8 cellular contexts compared by ENCODE assay signal in genomic region chr5:142356318-142356715, GRCh38. TPM values are rescaled to one million over a fixed set of nuclear protein-coding genes. Genes with fewer than 3 reads are reported as not detected.
DNase-seq lines count a peak whose midpoint lies in the region; ATAC-seq and TF ChIP-seq lines count a peak whose summit lies in the region.

No MANE protein-coding gene starts in this region.

- peak overlapping the region; percentile 83 to 99 (median 94) for H3K4me2 ChIP-seq in BLaER1 treated with 17β-estradiol and CSF1 and Interleukin-3, amounts not matched to agents 10 nM and 100 nM
- H3K4me2 ChIP-seq in OCI-LY3 (ENCODE audit: low read length) = peak overlapping the region; percentile 99
- peak overlapping the region; percentile 39 for H3K4me2 ChIP-seq in neural cell (ENCODE audit: low read length)

- peaks cover 54 to 77% (median 67%) of the 10 kb centered on the region in 11 experiments for H3K27me3 ChIP-seq in BLaER1 treated with 17β-estradiol and CSF1 and Interleukin-3, amounts not matched to agents 10 nM and 100 nM
- H3K27me3 ChIP-seq in OCI-LY3 (ENCODE audit: low read depth, low read length) (peaks cover 6% of the 10 kb centered on the region; the same call in 1 of the 2 replicates), endocrine pancreas (ENCODE audit: control insufficient read depth, insufficient read depth, low read length) (no peaks in the 10 kb centered on the region), neural cell (ENCODE audit: insufficient read depth, low read depth, low read length) (peaks cover 6% of the 10 kb centered on the region)

- H3K9ac ChIP-seq in BLaER1 treated with 17β-estradiol and CSF1 and Interleukin-3, amounts not matched to agents 10 nM and 100 nM = peak overlapping the region; percentile 66 to 93 (median 81); a peak in 21 of 22 replicates
- H3K9ac ChIP-seq in OCI-LY3 (ENCODE audit: low read length) = peak overlapping the region; percentile 81
- H3K9ac ChIP-seq in endocrine pancreas (ENCODE audit: control insufficient read depth, insufficient read depth, low read length) = peak overlapping the region; percentile 65
- peak overlapping the region; percentile 74 for H3K9ac ChIP-seq in neural cell (ENCODE audit: low read length)

- H3K27ac ChIP-seq in BLaER1 treated with 17β-estradiol and CSF1 and Interleukin-3, amounts not matched to agents 10 nM and 100 nM = peak overlapping the region; percentile 76 to 96 (median 84)
- peak overlapping the region; percentile 51 for H3K27ac ChIP-seq in OCI-LY3 (ENCODE audit: low read length)
- H3K27ac ChIP-seq in neural cell (ENCODE audit: low read length) = no peak overlapping the region

- H3F3A ChIP-seq in neural cell (ENCODE audit: insufficient read depth, low read length, poor library complexity, severe bottlenecking) = no peaks in the 10 kb centered on the region

- no peak for TF ChIP-seq EP300 in neural cell (conservative IDR thresholded peaks at IDR 0.05; ENCODE audit: poor library complexity, severe bottlenecking)

- DNase-seq in 8988T (no peak), OCI-M2 (lab: John Stamatoyannopoulos, UW; ENCODE audit: unreplicated experiment) (no peak)

- no peak for TF ChIP-seq CTCF in OCI-LY3 (IDR thresholded peaks at IDR 0.05; ENCODE audit: low read depth, low read length)
- TF ChIP-seq CTCF in neural cell (IDR thresholded peaks at IDR 0.05; ENCODE audit: poor library complexity, severe bottlenecking) = no peak

- peak overlapping the region; percentile 55 to 72 (median 63) for H3K4me3 ChIP-seq in BLaER1 treated with 17β-estradiol and CSF1 and Interleukin-3, amounts not matched to agents 10 nM and 100 nM
- H3K4me3 ChIP-seq in OCI-LY3 (ENCODE audit: low read length) = peak overlapping the region; percentile 92
- H3K4me3 ChIP-seq in endocrine pancreas (ENCODE audit: control insufficient read depth, insufficient read depth, low read length) = peak overlapping the region; percentile 44
- H3K4me3 ChIP-seq in neural cell (ENCODE audit: low read length) = peak overlapping the region; percentile 81

- TF ChIP-seq RAD21 in neural cell (conservative IDR thresholded peaks at IDR 0.05) = no peak

- H2AFZ ChIP-seq in OCI-LY3 (ENCODE audit: low read depth, low read length) (peak overlapping the region; percentile 84; the same call in 1 of the 2 replicates), neural cell (ENCODE audit: low read depth, low read length) (peak overlapping the region; percentile 69)

- H3K79me2 ChIP-seq in OCI-LY3 (ENCODE audit: low read length) = no peaks in the 10 kb centered on the region
- no peaks in the 10 kb centered on the region for H3K79me2 ChIP-seq in neural cell (replicated peaks; ENCODE audit: insufficient read depth, low read length)

- ATAC-seq in GM18868 (IDR thresholded peaks at IDR 0.05; ENCODE audit: unreplicated experiment) (no peak), HG03135 (IDR thresholded peaks at IDR 0.05; ENCODE audit: unreplicated experiment) (no peak)

- peaks cover 20 to 49% (median 27%) of the 10 kb centered on the region in 10 experiments for H3K4me1 ChIP-seq in BLaER1 treated with 17β-estradiol and CSF1 and Interleukin-3, amounts not matched to agents 10 nM and 100 nM
- H3K4me1 ChIP-seq in OCI-LY3 (ENCODE audit: low read length) (peaks cover 25% of the 10 kb centered on the region), endocrine pancreas (ENCODE audit: control insufficient read depth, insufficient read depth, low read length) (peaks cover 6% of the 10 kb centered on the region)

- no peaks in the 10 kb centered on the region for H3K36me3 ChIP-seq in BLaER1 treated with 17β-estradiol and CSF1 and Interleukin-3, amounts not matched to agents 10 nM and 100 nM
- no peaks in the 10 kb centered on the region for H3K36me3 ChIP-seq in OCI-LY3 (replicated peaks; ENCODE audit: low read depth, low read length)
- no peaks in the 10 kb centered on the region for H3K36me3 ChIP-seq in endocrine pancreas (ENCODE audit: control insufficient read depth, insufficient read depth, low read length)
- H3K36me3 ChIP-seq in neural cell (ENCODE audit: insufficient read depth, low read length) = no peaks in the 10 kb centered on the region

- no peaks in the 10 kb centered on the region for H3K9me3 ChIP-seq in BLaER1 treated with 17β-estradiol and CSF1 and Interleukin-3, amounts not matched to agents 10 nM and 100 nM (replicated peaks in 1 of 11)
- H3K9me3 ChIP-seq in OCI-LY3 (ENCODE audit: insufficient read depth, low read length) (no peaks in the 10 kb centered on the region), endocrine pancreas (ENCODE audit: control insufficient read depth, low read length) (no peaks in the 10 kb centered on the region), neural cell (ENCODE audit: low read length) (no peaks in the 10 kb centered on the region)

- H3K9me2 ChIP-seq in neural cell (ENCODE audit: insufficient read depth, low read length) = no peaks in the 10 kb centered on the region

- peaks cover 0 to 9% (median 0%) of the 10 kb centered on the region in 11 experiments; a peak in 2 of 22 replicates for H4K20me1 ChIP-seq in BLaER1 treated with 17β-estradiol and CSF1 and Interleukin-3, amounts not matched to agents 10 nM and 100 nM
- H4K20me1 ChIP-seq in OCI-LY3 (ENCODE audit: insufficient read depth, low read length) (no peaks in the 10 kb centered on the region), neural cell (ENCODE audit: insufficient read depth) (no peaks in the 10 kb centered on the region)

TF ChIP-seq in neural cell, 6 proteins besides CTCF, POLR2A, EP300 and RAD21:
- TF ChIP-seq REST (IDR thresholded peaks at IDR 0.05; ENCODE audit: borderline replicate concordance) = no peak
- no peak for TF ChIP-seq EZH2 (IDR thresholded peaks at IDR 0.05; ENCODE audit: borderline replicate concordance, insufficient read depth, low read length, poor library complexity, severe bottlenecking)
- TF ChIP-seq POLR2AphosphoS5 (IDR thresholded peaks at IDR 0.05) = no peak
- no peak for TF ChIP-seq SMC3 (conservative IDR thresholded peaks at IDR 0.05; ENCODE audit: poor library complexity)
- TF ChIP-seq TAF1 (IDR thresholded peaks at IDR 0.05; ENCODE audit: low read depth) = no peak
- TF ChIP-seq MXI1 (conservative IDR thresholded peaks at IDR 0.05; ENCODE audit: poor library complexity, severe bottlenecking) = no peak
TF ChIP-seq in neural cell: peak in this region for 0.

RNA-seq across cellular contexts. Expression of gene SPRY4, which starts 31.5 kb away (rescaled TPM):
- polyA plus RNA-seq in neural cell = 0.12 and 0.47 TPM in 2 replicates
- polyA minus RNA-seq in neural cell = 0.69 and 2.9 TPM in 2 replicates

Comparison
In these comparisons a context has a peak if more than half of its experiments do, and no peak if none do; other contexts are left out.
1. H3K4me2 ChIP-seq: peak in every context shown above with its lines; median percentile 99 in OCI-LY3; 94 in BLaER1 treated with 17β-estradiol and CSF1 and Interleukin-3, amounts not matched to agents 10 nM and 100 nM; 39 in neural cell.